ENCODE assay signal across 28 cellular contexts in genomic region chr16:87610026-87610425, GRCh38. TPM values are rescaled to one million over a fixed set of nuclear protein-coding genes. Genes with fewer than 3 reads are reported as not detected.
"Had no signal": no experiment of that assay in that cellular context is flagged by ENCODE, and none has a peak within 500 bp of the region (broad histone marks: within the 10 kb centered on the region; RNA-seq: fewer than 3 reads in every experiment).

No MANE protein-coding gene starts in this region.

- ATAC-seq: effector memory CD8-positive, alpha-beta T cell; esophagus mucosa; gastrocnemius medialis; heart right ventricle; left cardiac atrium; left lung; left ventricle myocardium superior; lower lobe of right lung; mucosa of descending colon; naive thymus-derived CD8-positive, alpha-beta T cell had no signal

- H3K9me3 Mint-ChIP-seq: dendritic cell treated with granulocyte-macrophage colony-stimulating factor and Interleukin-4, amounts not matched to agents 40 ng/mL and 50 ng/mL, for 4 days; endodermal cell; mesothelial cell of epicardium had no signal

- DNase-seq: cortex of kidney; effector CD8-positive, alpha-beta T cell; effector memory CD8-positive, alpha-beta T cell; endodermal cell; erythroblast; esophagus squamous epithelium; foreskin fibroblast; foreskin melanocyte; gastrocnemius medialis; glutamatergic neuron; head of caudate nucleus; heart right ventricle; hippocampal formation; left cardiac atrium; left lung; left ventricle myocardium superior; lower lobe of right lung; mesenchymal stem cell; mucosa of descending colon; naive B cell; naive thymus-derived CD8-positive, alpha-beta T cell had no signal

- H3K4me3 Mint-ChIP-seq: dendritic cell treated with granulocyte-macrophage colony-stimulating factor and Interleukin-4, amounts not matched to agents 40 ng/mL and 50 ng/mL, for 4 days; effector memory CD8-positive, alpha-beta T cell; endodermal cell; mesothelial cell of epicardium; naive B cell; naive thymus-derived CD8-positive, alpha-beta T cell had no signal

- H3K4me1 Mint-ChIP-seq: endodermal cell, mesothelial cell of epicardium, naive B cell had no signal

- H3K9me3 ChIP-seq: esophagus squamous epithelium, gastrocnemius medialis, heart right ventricle, left lung, lower lobe of right lung, mucosa of descending colon had no signal

- H3K27ac ChIP-seq: epithelial cell of prostate, esophagus squamous epithelium, gastrocnemius medialis, heart right ventricle, left lung, lower lobe of right lung had no signal

- H3K36me3 ChIP-seq: esophagus squamous epithelium, gastrocnemius medialis, heart right ventricle, left lung, lower lobe of right lung had no signal

- H3K27ac Mint-ChIP-seq: dendritic cell treated with granulocyte-macrophage colony-stimulating factor and Interleukin-4, amounts not matched to agents 40 ng/mL and 50 ng/mL, for 4 days; effector memory CD8-positive, alpha-beta T cell; endodermal cell; mesothelial cell of epicardium; naive thymus-derived CD8-positive, alpha-beta T cell had no signal

- H3K4me3 ChIP-seq: esophagus squamous epithelium, gastrocnemius medialis, heart right ventricle, left lung, lower lobe of right lung, mucosa of descending colon had no signal

- H3K4me1 ChIP-seq: esophagus squamous epithelium, gastrocnemius medialis, heart right ventricle, left lung, lower lobe of right lung had no signal

- H3K36me3 Mint-ChIP-seq: mesothelial cell of epicardium, naive B cell had no signal

RNA-seq across cellular contexts. Expression of gene JPH3, which starts 7.7 kb away (rescaled TPM):
- total RNA-seq: gastrocnemius medialis; lower leg skin; myocyte; naive thymus-derived CD8-positive, alpha-beta T cell had no signal
- polyA plus RNA-seq: keratinocyte had no signal
